8 cellular contexts compared by ENCODE assay signal in the genomic region with DNA sequence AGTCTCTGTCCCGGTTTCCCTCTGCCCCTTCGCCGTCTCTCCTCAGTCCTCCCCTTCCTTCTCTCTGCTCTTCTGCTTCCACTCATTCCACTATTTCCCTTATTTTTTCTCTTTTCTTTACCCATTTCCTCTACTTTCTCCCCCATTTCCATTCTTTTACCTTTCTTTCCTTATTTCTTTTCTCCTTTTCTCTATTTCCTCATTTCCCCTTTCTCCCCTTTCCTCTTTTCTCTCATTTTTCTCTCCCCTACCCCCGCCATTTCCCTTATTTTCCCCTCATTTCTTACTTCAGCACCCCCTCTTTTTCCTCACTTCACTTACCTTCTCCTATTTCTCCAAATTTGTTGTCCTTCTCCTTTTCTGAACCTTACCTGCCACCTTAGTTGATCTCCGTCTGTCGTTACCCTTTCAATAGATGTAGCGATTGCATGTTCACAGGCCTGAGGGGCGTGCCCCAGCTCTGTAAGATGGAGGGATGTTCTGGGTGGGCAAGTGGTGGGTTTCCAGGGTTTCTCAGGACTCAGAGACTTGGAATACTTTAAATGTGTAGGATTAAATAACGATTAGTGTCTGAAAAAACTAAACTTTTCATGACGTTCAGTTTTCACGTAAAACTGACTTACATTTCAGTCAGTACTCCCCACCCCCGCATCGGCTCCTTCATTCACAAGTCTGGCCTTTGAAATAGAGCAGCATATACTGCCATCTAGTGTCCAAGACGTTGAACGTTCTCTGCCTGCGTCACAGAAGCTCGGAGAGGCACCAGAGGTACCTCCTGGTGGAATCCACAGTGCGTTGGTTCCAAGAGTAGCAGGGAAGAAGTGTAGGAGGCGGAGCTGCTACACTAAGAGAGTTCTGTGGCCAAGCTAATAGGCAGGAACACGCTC. TPM values are rescaled to one million over a fixed set of nuclear protein-coding genes. Genes with fewer than 3 reads are reported as not detected.
A peak's percentile ranks its signal among the peaks of the same experiment; 100 is the strongest.
DNase-seq lines count a peak whose midpoint lies in the region; ATAC-seq and TF ChIP-seq lines count a peak whose summit lies in the region.

No MANE protein-coding gene starts in this region.

- TF ChIP-seq POLR2A in vagina (IDR thresholded peaks at IDR 0.05): no peak

- H3K9me3 ChIP-seq in hepatocyte (ENCODE audit: low read depth): no peaks in the 10 kb centered on the region
- no peaks in the 10 kb centered on the region for H3K9me3 ChIP-seq in vagina

- H3K9me2 ChIP-seq in hepatocyte (replicated peaks; ENCODE audit: insufficient read depth): no peaks in the 10 kb centered on the region

- DNase-seq in NCI-H146 treated with DMSO at 0.1 percent for 48 hours (lab: John Stamatoyannopoulos, UW; ENCODE audit: unreplicated experiment) (peak; percentile 21), T-helper 2 cell (peak; percentile 22 to 84 (median 62)), astrocyte of the cerebellum (ENCODE audit: low read depth) (peak; percentile 81), hepatocyte (ENCODE audit: low spot score) (peak; percentile 96), vagina (ENCODE audit: extremely low spot score in 2 of 2) (no peak)

- H4K20me1 ChIP-seq in hepatocyte (ENCODE audit: insufficient read depth, poor library complexity, severe bottlenecking): no peaks in the 10 kb centered on the region

- H3K4me2 ChIP-seq in hepatocyte: peak overlapping the region; percentile 99

- H3K27me3 ChIP-seq in hepatocyte (peaks cover 5% of the 10 kb centered on the region), rectal smooth muscle tissue (ENCODE audit: control insufficient read depth, insufficient read depth, low read length) (peaks cover 10% of the 10 kb centered on the region), vagina (no peaks in the 10 kb centered on the region)

- in situ Hi-C loops in astrocyte of the cerebellum (cut with HindIII; ENCODE audit: low sequenced_read_pairs): no loop called here

- H3K9ac ChIP-seq in rectal smooth muscle tissue (ENCODE audit: low read length): peak overlapping the region; percentile 47

- WGBS in hepatocyte (ENCODE audit: low lambda C conversion rate, missing lambda C conversion rate): 4% methylated on average over 19 of the region's 20 CpGs

- H2AFZ ChIP-seq in hepatocyte: peak overlapping the region; percentile 48

- H3K36me3 ChIP-seq in hepatocyte (replicated peaks; ENCODE audit: insufficient read depth, low read depth) (no peaks in the 10 kb centered on the region), rectal smooth muscle tissue (ENCODE audit: control insufficient read depth, insufficient read depth, low read length) (no peaks in the 10 kb centered on the region), vagina (no peaks in the 10 kb centered on the region)

- peak; percentile 80 for ATAC-seq in HG02870 (IDR thresholded peaks at IDR 0.05; ENCODE audit: unreplicated experiment)

- peaks cover 33% of the 10 kb centered on the region for H3K79me2 ChIP-seq in hepatocyte

- H3K4me3 ChIP-seq in GM12875 (ENCODE audit: low read depth, low read length) (peak overlapping the region; percentile 43), astrocyte of the cerebellum (ENCODE audit: low read depth, low read length) (peak overlapping the region; percentile 37), hepatocyte (peak overlapping the region; percentile 77), rectal smooth muscle tissue (ENCODE audit: low read length) (peak overlapping the region; percentile 74), vagina (peak overlapping the region; percentile 42 to 55)

- intact Hi-C loops in vagina (cut with DNase I): loop anchor here (1.0 to 5.0 kb wide), 2 partner anchors 59 to 105 kb away; no protein-coding TSS in a partner anchor

- H3K4me1 ChIP-seq in hepatocyte (ENCODE audit: insufficient read depth) (peaks cover 33% of the 10 kb centered on the region), rectal smooth muscle tissue (ENCODE audit: control insufficient read depth, insufficient read depth, low read length) (peaks cover 5% of the 10 kb centered on the region), vagina (peaks cover 10% of the 10 kb centered on the region)

- TF ChIP-seq CTCF in GM12875 (IDR thresholded peaks at IDR 0.05; ENCODE audit: borderline replicate concordance, insufficient read depth, low read depth, low read length) (peak; percentile 56; the same call in 1 of the 2 replicates), astrocyte of the cerebellum (IDR thresholded peaks at IDR 0.05; ENCODE audit: low read depth, low read length, missing control alignments) (peak; percentile 66), hepatocyte (IDR thresholded peaks at IDR 0.05; ENCODE audit: poor library complexity) (peak; percentile 97), vagina (IDR thresholded peaks at IDR 0.05) (peak; percentile 56 to 90 (median 59))

- H3K27ac ChIP-seq in hepatocyte: peak overlapping the region; percentile 60
- H3K27ac ChIP-seq in rectal smooth muscle tissue (ENCODE audit: low read depth, low read length): peak overlapping the region; percentile 60
- H3K27ac ChIP-seq in vagina: peak overlapping the region; percentile 84

RNA-seq across cellular contexts. Expression of gene NCBP2L, which starts 0.6 kb away (rescaled TPM):
- total RNA-seq in hepatocyte (not detected in 2 replicates), vagina (not detected)
- 0.39 TPM in 1 of 2 replicates, not detected in the other for polyA plus RNA-seq in hepatocyte

RNA-seq across cellular contexts. Expression of gene TSC22D3, which starts 1.3 kb away (rescaled TPM):
- total RNA-seq in hepatocyte (455 and 508 TPM in 2 replicates), vagina (780 TPM)
- 570 and 647 TPM in 2 replicates for polyA plus RNA-seq in hepatocyte

RNA-seq across cellular contexts. Expression of gene MID2, which starts 48.8 kb away (rescaled TPM):
- 17.0 and 17.6 TPM in 2 replicates for total RNA-seq in hepatocyte
- 4.1 and 4.4 TPM in 2 replicates for polyA plus RNA-seq in hepatocyte
- total RNA-seq in vagina: 25.5 TPM

Comparison
In these comparisons a context has a peak if more than half of its experiments do, and no peak if none do; other contexts are left out.
1. DNase-seq: peak in NCI-H146 treated with DMSO at 0.1 percent for 48 hours (single experiment), T-helper 2 cell (5 of 5), astrocyte of the cerebellum (single experiment) and hepatocyte (single experiment); none in vagina (0 of 2).
2. Peak in every context shown above with its lines, with median percentiles within 50 percentile points of each other: H3K4me3 ChIP-seq, CTCF ChIP-seq and H3K27ac ChIP-seq.